In the genomic region with DNA sequence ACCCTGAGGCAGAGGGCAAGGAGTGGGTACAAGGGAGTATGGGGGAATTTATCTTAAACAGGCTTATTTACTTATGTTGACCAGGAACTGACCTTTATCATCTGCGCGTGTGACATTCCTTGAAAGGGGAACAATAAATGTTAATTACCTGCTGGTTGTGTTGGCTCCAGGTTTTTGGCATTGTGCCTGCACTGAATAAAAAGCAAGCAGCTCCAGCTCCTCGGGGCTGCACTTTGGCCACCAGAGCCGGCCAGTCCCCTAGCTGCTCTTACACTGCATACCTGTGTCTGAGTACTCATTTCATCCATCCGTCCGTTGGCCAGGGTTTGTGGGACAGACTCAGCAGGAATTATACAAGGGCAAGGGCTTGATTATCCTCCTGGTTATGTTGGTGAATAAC, we compare ENCODE assay signal across 16 cellular contexts.
A peak's percentile ranks its signal among the peaks of the same experiment; 100 is the strongest.
DNase-seq lines count a peak whose midpoint lies in the region; ATAC-seq, FAIRE-seq and TF ChIP-seq lines count a peak whose summit lies in the region.
"Had no signal": no experiment of that assay in that cellular context is flagged by ENCODE, and none has a peak within 500 bp of the region (broad histone marks: within the 10 kb centered on the region; RNA-seq: fewer than 3 reads in every experiment).

No MANE protein-coding gene starts in this region.

- H3K9me3 ChIP-seq in HepG2 (ENCODE audit: low read length) (peaks cover 8% of the 10 kb centered on the region), right lobe of liver (no peaks in the 10 kb centered on the region)

- in situ Hi-C loops in HepG2 (cut with HindIII; ENCODE audit: extremely low pct_ligation_motif_present, low pct_unique_long_range_greater_than_20kb) = no loop called here

- CTCF ChIA-PET in HepG2 (lab: Yijun Ruan, JAX; ENCODE audit: low intra/inter-chr PET ratio, low total read pairs) = no interaction called here

- H3K9ac ChIP-seq in HepG2 (ENCODE audit: insufficient read depth, low read depth, low read length) = no peak overlapping the region
- H3K9ac ChIP-seq: GM23248 had no signal

- peak; percentile 20 for DNase-seq in DMS 273 (lab: John Stamatoyannopoulos, UW; ENCODE audit: unreplicated experiment)
- DNase-seq in DMS 273 treated with DMSO at 0.1 percent for 48 hours (lab: John Stamatoyannopoulos, UW) = no peak
- DNase-seq in HepG2 (ENCODE audit: low spot score) = no peak
- no peak for DNase-seq in right lobe of liver
- DNase-seq in left colon = no peak
- DNase-seq in HUDEP-2 (lab: John Stamatoyannopoulos, UW; ENCODE audit: unreplicated experiment in 76 of 76) = no peak
- DNase-seq: CD8-positive, alpha-beta T cell; COR-L47; GM23248; KBM-7 had no signal

- H3K36me3 ChIP-seq in HepG2 (replicated peaks in 1 of 2; ENCODE audit: control insufficient read depth in 1 of 2, insufficient read depth in 2 of 2, low read length in 2 of 2) (no peaks in the 10 kb centered on the region), right lobe of liver (no peaks in the 10 kb centered on the region)

- H3K27ac ChIP-seq in HepG2 (ENCODE audit: extremely low read length, insufficient read depth, low read length) (no peak overlapping the region), right lobe of liver (no peak overlapping the region)
- H3K27ac ChIP-seq: 22Rv1, GM23248 had no signal

- H3K4me3 ChIP-seq in HepG2 (replicated peaks in 1 of 3; ENCODE audit: insufficient read depth in 1 of 3, low read depth in 2 of 3, low read length in 3 of 3) = no peak overlapping the region
- H3K4me3 ChIP-seq in right lobe of liver = no peak overlapping the region
- H3K4me3 ChIP-seq: GM23248 had no signal

- POLR2A ChIA-PET in HepG2 (lab: Yijun Ruan, JAX) = no interaction called here

- no peaks in the 10 kb centered on the region for H3K27me3 ChIP-seq in HepG2 (ENCODE audit: control insufficient read depth in 1 of 2, insufficient read depth in 2 of 2, low read length in 2 of 2)
- H3K27me3 ChIP-seq in right lobe of liver = no peaks in the 10 kb centered on the region

- H3K4me2 ChIP-seq in HepG2 (ENCODE audit: low read depth, low read length) = no peak overlapping the region

- H3K4me1 ChIP-seq in HepG2 (ENCODE audit: insufficient read depth, low read length) = no peaks in the 10 kb centered on the region
- no peaks in the 10 kb centered on the region for H3K4me1 ChIP-seq in right lobe of liver

- no peak for TF ChIP-seq POLR2A in HepG2 (IDR thresholded peaks at IDR 0.05; ENCODE audit: insufficient read depth in 1 of 2, low read depth in 2 of 2, low read length in 2 of 2)
- no peak for TF ChIP-seq POLR2A in right lobe of liver (IDR thresholded peaks at IDR 0.05)

- no peak for FAIRE-seq in HepG2 (lab: Jason Lieb, UNC)
- FAIRE-seq: D721Med, H54 had no signal

- WGBS in HepG2 (ENCODE audit: low lambda C conversion rate) = 87% methylated on average over 6 of the region's 6 CpGs
- 78% methylated on average over 5 of the region's 6 CpGs for WGBS in right lobe of liver (ENCODE audit: insufficient coverage, low coverage, low lambda C conversion rate, missing lambda C conversion rate)

- no TSS peak for BruUV-seq in HepG2 (replicated peaks; lab: Mats Ljungman, UMichigan)

- no peaks in the 10 kb centered on the region for H3K79me2 ChIP-seq in HepG2 (ENCODE audit: insufficient read depth, low read length)

- no peak for TF ChIP-seq RAD21 in HepG2 (CRISPR knock-in tag; IDR thresholded peaks at IDR 0.05)

- intact Hi-C loops in HepG2 (cut with micrococcal nuclease; ENCODE audit: unreplicated experiment) (no loop called here), right lobe of liver (cut with DNase I) (no loop called here), left colon (cut with DNase I, micrococcal nuclease) (no loop called here)

- TF ChIP-seq CTCF in HepG2 (CRISPR knock-in tag; IDR thresholded peaks at IDR 0.05) (no peak), right lobe of liver (IDR thresholded peaks at IDR 0.05) (no peak)

- TF ChIP-seq EP300 in HepG2 (IDR thresholded peaks at IDR 0.05; ENCODE audit: low read depth in 2 of 2, low read length in 2 of 2) = no peak
- TF ChIP-seq EP300 in HepG2 (CRISPR knock-in tag; IDR thresholded peaks at IDR 0.05; ENCODE audit: borderline replicate concordance) = no peak

- H2AFZ ChIP-seq in HepG2 (ENCODE audit: low read length) = no peak overlapping the region
- H2AFZ ChIP-seq: GM23248 had no signal

- no peak for ATAC-seq in HepG2
- ATAC-seq in right lobe of liver = no peak
- ATAC-seq in left colon = peak; percentile 55
- no peak for ATAC-seq in GM21737 (IDR thresholded peaks at IDR 0.05; ENCODE audit: unreplicated experiment)
- no peak for ATAC-seq in HG02798 (IDR thresholded peaks at IDR 0.05; ENCODE audit: poor library complexity, unreplicated experiment)
- ATAC-seq: CD8-positive, alpha-beta T cell; HCT116 had no signal

- H4K20me1 ChIP-seq in HepG2 (ENCODE audit: insufficient read depth, low read length) = no peaks in the 10 kb centered on the region

TF ChIP-seq in HepG2, 621 proteins besides CTCF, POLR2A, EP300 and RAD21:
- TF ChIP-seq RBFOX2 (IDR thresholded peaks at IDR 0.05; ENCODE audit: low read depth, low read length) (no peak), ZMAT3 (CRISPR knock-in tag; conservative IDR thresholded peaks at IDR 0.05) (no peak), TOPORS (CRISPR knock-in tag; IDR thresholded peaks at IDR 0.05) (peak; percentile 88)
TF ChIP-seq in HepG2: peak in this region for 1.
